Comparison of ENCODE assay signal across 33 cellular contexts in the genomic region with DNA sequence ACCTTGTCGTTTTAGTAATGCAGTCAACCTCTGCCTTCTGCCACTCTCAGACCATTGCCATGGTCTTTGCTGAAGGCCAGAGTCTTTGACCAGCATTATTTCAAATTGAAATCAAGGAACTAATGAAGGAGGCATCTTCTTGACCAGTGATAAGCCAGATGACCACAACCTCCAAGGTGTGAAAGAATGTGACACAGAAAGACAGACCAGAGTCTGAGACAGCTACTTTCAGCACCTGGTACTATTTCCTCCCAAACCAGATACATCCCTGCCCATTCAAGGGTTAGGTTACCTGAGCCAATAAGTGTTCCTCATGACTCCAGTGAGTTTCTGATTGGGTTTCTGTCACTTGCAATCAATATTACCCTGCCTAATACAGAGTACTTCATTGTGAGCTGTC. TPM values are rescaled to one million over a fixed set of nuclear protein-coding genes. Genes with fewer than 3 reads are reported as not detected.
"Had no signal": no experiment of that assay in that cellular context is flagged by ENCODE, and none has a peak within 500 bp of the region (broad histone marks: within the 10 kb centered on the region; RNA-seq: fewer than 3 reads in every experiment).

No MANE protein-coding gene starts in this region.

- H3K27ac ChIP-seq: adrenal gland, ascending aorta, brain microvascular endothelial cell, foreskin keratinocyte, left lung, stomach, suprapubic skin, tibial nerve had no signal

- H3K4me3 Mint-ChIP-seq: activated B cell treated with CpG ODN at 0.5 μM for 24 hours; activated CD4-positive, alpha-beta T cell treated with anti-CD3 and anti-CD28 coated beads for 36 hours; activated naive CD8-positive, alpha-beta T cell; activated T-cell treated with anti-CD3 and anti-CD28 coated beads, Interleukin-2, amount 50 U/mL, for 4 hours; dendritic cell treated with granulocyte-macrophage colony-stimulating factor and Interleukin-4, amounts not matched to agents 40 ng/mL and 50 ng/mL, for 4 days; neural crest cell; stimulated activated memory B cell treated with anti-CD40 and anti-IgM and Interleukin-4, amounts not matched to agents 10 μg/mL and 1 μg/mL and 100 μg/mL, for 72 hours had no signal

- H3K4me1 ChIP-seq: adrenal gland, ascending aorta, foreskin keratinocyte had no signal

- H3K27ac Mint-ChIP-seq: activated B cell treated with CpG ODN at 0.5 μM for 24 hours; activated CD4-positive, alpha-beta T cell treated with anti-CD3 and anti-CD28 coated beads for 36 hours; activated naive CD8-positive, alpha-beta T cell; activated T-helper 2 cell treated with anti-CD3 and anti-CD28 coated beads, Interferon-gamma antibody, Interleukin-2, Interleukin-4, amounts not matched to agents 10 μg/mL and 5 μg/mL and 100 μg/mL, durations not matched to agents 14 hours and 24 hours and 36 hours; dendritic cell treated with granulocyte-macrophage colony-stimulating factor and Interleukin-4, amounts not matched to agents 40 ng/mL and 50 ng/mL, for 4 days had no signal

- H3K36me3 ChIP-seq: adrenal gland, ascending aorta, brain microvascular endothelial cell, left lung, stomach, suprapubic skin, tibial nerve had no signal

- H3K9me3 Mint-ChIP-seq: activated B cell treated with CpG ODN at 0.5 μM for 24 hours; activated T-cell treated with anti-CD3 and anti-CD28 coated beads, Interleukin-2, amount 50 U/mL, for 4 hours; dendritic cell treated with granulocyte-macrophage colony-stimulating factor and Interleukin-4, amounts not matched to agents 40 ng/mL and 50 ng/mL, for 4 days; naive B cell; neural crest cell; stimulated activated memory B cell treated with anti-CD40 and anti-IgM and Interleukin-4, amounts not matched to agents 10 μg/mL and 1 μg/mL and 100 μg/mL, for 72 hours had no signal

- H3K27me3 ChIP-seq: adrenal gland, ascending aorta, brain microvascular endothelial cell, left lung, stomach, suprapubic skin, tibial nerve had no signal

- H3K4me1 Mint-ChIP-seq: neural crest cell had no signal

- ATAC-seq: activated CD4-positive, alpha-beta T cell treated with anti-CD3 and anti-CD28 coated beads for 36 hours; activated T-cell treated with anti-CD3 and anti-CD28 coated beads, Interleukin-2, amount 50 U/mL, for 4 hours; foreskin keratinocyte; left lung; sciatic nerve; stimulated activated memory B cell treated with anti-CD40 and anti-IgM and Interleukin-4, amounts not matched to agents 10 μg/mL and 1 μg/mL and 100 μg/mL, for 72 hours had no signal

- FAIRE-seq: small intestine, urothelium cell line had no signal

- H3K9me3 ChIP-seq: adrenal gland, ascending aorta, left lung, stomach, suprapubic skin, tibial nerve had no signal

- DNase-seq: activated B cell treated with CpG ODN at 0.5 μM for 24 hours; activated CD4-positive, alpha-beta T cell treated with anti-CD3 and anti-CD28 coated beads for 36 hours; activated CD4-positive, alpha-beta T cell treated with anti-CD3 and anti-CD28 coated beads, Interleukin-2, amount 50 U/mL, for 4 hours; activated CD8-positive, alpha-beta memory T cell treated with anti-CD3 and anti-CD28 coated beads for 24 hours; activated CD8-positive, alpha-beta memory T cell treated with anti-CD3 and anti-CD28 coated beads, Interleukin-2, amount 50 U/mL, for 48 hours; activated naive CD4-positive, alpha-beta T cell; activated T-cell treated with anti-CD3 and anti-CD28 coated beads, Interleukin-2, amount 50 U/mL, for 4 hours; adrenal gland; brain microvascular endothelial cell; caudate nucleus; effector CD8-positive, alpha-beta T cell; foreskin keratinocyte; left lung; naive B cell; occipital lobe; posterior cingulate gyrus; small intestine; stimulated activated CD4-positive, alpha-beta T cell treated with anti-CD3 and anti-CD28 coated beads, Interleukin-2, amount 100 ng/mL, for 24 hours; stomach had no signal

- H3K27me3 Mint-ChIP-seq: activated B cell treated with CpG ODN at 0.5 μM for 24 hours; activated CD4-positive, alpha-beta T cell treated with anti-CD3 and anti-CD28 coated beads for 36 hours; activated naive CD8-positive, alpha-beta T cell; dendritic cell treated with granulocyte-macrophage colony-stimulating factor and Interleukin-4, amounts not matched to agents 40 ng/mL and 50 ng/mL, for 4 days; naive B cell; stimulated activated memory B cell treated with anti-CD40 and anti-IgM and Interleukin-4, amounts not matched to agents 10 μg/mL and 1 μg/mL and 100 μg/mL, for 72 hours had no signal

- H3K36me3 Mint-ChIP-seq: activated naive CD8-positive, alpha-beta T cell; stimulated activated memory B cell treated with anti-CD40 and anti-IgM and Interleukin-4, amounts not matched to agents 10 μg/mL and 1 μg/mL and 100 μg/mL, for 72 hours had no signal

- H3K4me3 ChIP-seq: adrenal gland, ascending aorta, left lung, lung, stomach, suprapubic skin, tibial nerve had no signal

RNA-seq across cellular contexts. Expression of gene DLEU7, which starts 45.8 kb away (rescaled TPM):
- total RNA-seq: activated B cell treated with CpG ODN at 0.5 μM for 24 hours; activated CD4-positive, alpha-beta T cell treated with anti-CD3 and anti-CD28 coated beads for 36 hours; activated T-cell treated with anti-CD3 and anti-CD28 coated beads, Interleukin-2, amount 50 U/mL, for 4 hours; activated T-helper 2 cell treated with anti-CD3 and anti-CD28 coated beads, Interferon-gamma antibody, Interleukin-2, Interleukin-4, amounts not matched to agents 10 μg/mL and 5 μg/mL and 100 μg/mL, durations not matched to agents 14 hours and 24 hours and 36 hours; ascending aorta; foreskin keratinocyte; glomerular endothelial cell; kidney epithelial cell; renal cortical epithelial cell; stomach; suprapubic skin had no signal
- polyA plus RNA-seq: foreskin keratinocyte had no signal
